In the genomic region with DNA sequence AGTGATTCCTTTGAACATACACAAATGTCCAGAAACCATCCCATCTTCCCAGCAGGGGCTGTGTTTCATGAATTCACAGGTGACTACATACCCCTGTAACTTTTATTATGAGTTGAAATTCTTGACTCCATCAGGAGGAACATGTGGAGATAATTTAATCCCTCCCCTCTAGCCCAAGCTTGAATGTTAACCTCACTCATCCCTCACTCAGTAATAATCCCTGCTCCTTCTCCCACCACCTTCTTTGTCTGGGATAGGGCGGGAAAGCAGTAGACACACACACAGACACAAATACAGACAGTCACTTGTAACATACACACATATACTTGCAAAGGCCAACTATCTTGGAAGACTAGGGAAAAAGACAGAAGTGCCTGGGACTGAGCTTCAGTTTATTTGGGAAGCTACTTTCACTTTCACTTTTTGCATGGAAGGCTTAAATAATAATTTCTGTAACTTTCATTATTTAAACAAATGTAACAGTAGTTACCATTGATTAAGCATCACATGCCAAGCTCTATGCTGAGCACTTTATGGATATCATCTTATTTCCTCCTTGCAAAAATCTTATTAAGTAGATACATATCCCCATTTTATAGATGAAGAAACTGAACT, we compare ENCODE assay signal across 11 cellular contexts. TPM values are rescaled to one million over a fixed set of nuclear protein-coding genes. Genes with fewer than 3 reads are reported as not detected.
DNase-seq lines count a peak whose midpoint lies in the region; ATAC-seq and TF ChIP-seq lines count a peak whose summit lies in the region.
"Had no signal": no experiment of that assay in that cellular context is flagged by ENCODE, and none has a peak within 500 bp of the region (broad histone marks: within the 10 kb centered on the region; RNA-seq: fewer than 3 reads in every experiment).

No MANE protein-coding gene starts in this region.

- ATAC-seq in GM21423 (IDR thresholded peaks at IDR 0.05; ENCODE audit: unreplicated experiment), result no peak
- ATAC-seq: activated naive CD4-positive, alpha-beta T cell treated with anti-CD3 and anti-CD28 coated beads, Interleukin-2, amount 50 U/mL, for 72 hours had no signal

- POLR2A ChIA-PET in AG04449 (lab: Yijun Ruan, JAX), result no interaction called here

- TF ChIP-seq CTCF in AG04449 (IDR thresholded peaks at IDR 0.05; ENCODE audit: insufficient read depth, low read length, missing control alignments), result no peak

- H3K9ac ChIP-seq in muscle layer of colon (ENCODE audit: low read length), result no peak overlapping the region

- no peak overlapping the region for H3K27ac ChIP-seq in muscle layer of colon (ENCODE audit: low read depth, low read length)

- H3K4me1 ChIP-seq in muscle layer of colon (ENCODE audit: insufficient read depth, low read length), result peaks cover 5% of the 10 kb centered on the region

- no peaks in the 10 kb centered on the region for H3K27me3 ChIP-seq in muscle layer of colon (ENCODE audit: control insufficient read depth in 1 of 2, insufficient read depth in 2 of 2, low read length in 2 of 2)

- DNase-seq in AG04449 (ENCODE audit: low read depth, low spot score), result no peak
- DNase-seq in LoVo (ENCODE audit: low spot score), result peak; percentile 24
- DNase-seq in dermis blood vessel endothelial cell, result peak; percentile 38
- DNase-seq in stimulated activated CD4-positive, alpha-beta T cell treated with anti-CD3 and anti-CD28 coated beads, Interleukin-15, amount 100 ng/mL, for 24 hours, result no peak
- no peak for DNase-seq in NCI-H1092 treated with DMSO at 0.1 percent for 48 hours (lab: John Stamatoyannopoulos, UW)
- no peak for DNase-seq in kidney tubule cell (ENCODE audit: low spot score)
- DNase-seq: posterior cingulate gyrus, SIG-M5 had no signal

- no peaks in the 10 kb centered on the region for H3K9me3 ChIP-seq in muscle layer of colon (ENCODE audit: low read length)

- H3K4me3 ChIP-seq in AG04449 (ENCODE audit: low read depth, low read length) (peak overlapping the region; percentile 47), muscle layer of colon (ENCODE audit: low read depth in 1 of 2, low read length in 2 of 2) (peak overlapping the region; percentile 33 to 36)

- CTCF ChIA-PET in AG04449 (lab: Yijun Ruan, JAX), result interaction anchor here (1.8 to 2.0 kb wide), 2 partner anchors 8 to 44 kb away, joined by 4 to 6 read pairs; no protein-coding TSS in a partner anchor

- H3K36me3 ChIP-seq in muscle layer of colon (ENCODE audit: insufficient read depth, low read length), result no peaks in the 10 kb centered on the region

RNA-seq across cellular contexts. Expression of gene AASS, which starts 7.3 kb away (rescaled TPM):
- total RNA-seq in dermis blood vessel endothelial cell, result 39.7 and 44.5 TPM in 2 replicates

Comparison
In these comparisons a context has a peak if more than half of its experiments do, and no peak if none do; other contexts are left out.
1. DNase-seq: peak in LoVo (single experiment) and dermis blood vessel endothelial cell (single experiment); none in AG04449 (single experiment), stimulated activated CD4-positive, alpha-beta T cell treated with anti-CD3 and anti-CD28 coated beads, Interleukin-15, amount 100 ng/mL, for 24 hours (single experiment), NCI-H1092 treated with DMSO at 0.1 percent for 48 hours (single experiment) and kidney tubule cell (single experiment).